In genomic region chr12:82805004-82805403, GRCh38 we compare ENCODE assay signal across 6 cellular contexts.
DNase-seq lines count a peak whose midpoint lies in the region; ATAC-seq, FAIRE-seq and TF ChIP-seq lines count a peak whose summit lies in the region.
"Not testable (repeated sequence)": the region's sequence is repeated elsewhere in the genome, so short reads cannot be mapped to it uniquely, and the experiment has no call there.

No MANE protein-coding gene starts in this region.

- peak overlapping the region; percentile 58 for H2AFZ ChIP-seq in keratinocyte (ENCODE audit: control insufficient read depth, low read length)

- not testable (repeated sequence) for H3K36me3 ChIP-seq in body of pancreas (replicated peaks in 1 of 2; ENCODE audit: insufficient read depth in 1 of 2, low read depth in 2 of 2); keratinocyte (ENCODE audit: control insufficient read depth in 2 of 2, extremely low read depth in 1 of 2, insufficient read depth in 2 of 2, low read length in 2 of 2); lower lobe of right lung; prostate gland

- H4K20me1 ChIP-seq in keratinocyte (ENCODE audit: control insufficient read depth, extremely low read depth, insufficient read depth, low read length): not testable (repeated sequence)

- H3K9me3 ChIP-seq in body of pancreas; keratinocyte (ENCODE audit: control insufficient read depth, low read depth, low read length); lower lobe of right lung; prostate gland: not testable (repeated sequence)

- H3K79me2 ChIP-seq in keratinocyte (ENCODE audit: control insufficient read depth, insufficient read depth, low read length): not testable (repeated sequence)

- H3K4me3 ChIP-seq in body of pancreas; keratinocyte (ENCODE audit: control insufficient read depth in 2 of 3, extremely low read depth in 1 of 3, insufficient read depth in 2 of 3, low read depth in 1 of 3, low read length in 3 of 3); lower lobe of right lung; prostate gland: not testable (repeated sequence)

- peak overlapping the region; percentile 54 for H3K4me2 ChIP-seq in keratinocyte (ENCODE audit: control insufficient read depth, extremely low read depth, insufficient read depth, low read depth, low read length)

- TF ChIP-seq POLR2A in body of pancreas (IDR thresholded peaks at IDR 0.05); prostate gland (IDR thresholded peaks at IDR 0.05): not testable (repeated sequence)

- ATAC-seq in body of pancreas: peak; percentile 30
- ATAC-seq in esophagus mucosa: peak; percentile 37
- ATAC-seq in lower lobe of right lung: peak in 1 of 2 donors; percentile 58

- DNase-seq in HT-29 (ENCODE audit: low spot score): peak; percentile 11
- DNase-seq in body of pancreas: peak in 1 of 4 donors; percentile 16
- DNase-seq in keratinocyte (ENCODE audit: low read depth, low spot score): peak; percentile 15
- DNase-seq in lower lobe of right lung: not testable (repeated sequence)
- DNase-seq in prostate gland (ENCODE audit: low spot score): peak; percentile 37

- H3K27me3 ChIP-seq in body of pancreas; keratinocyte (ENCODE audit: control insufficient read depth, extremely low read depth, insufficient read depth, low read length); lower lobe of right lung (ENCODE audit: low read depth); prostate gland (replicated peaks; ENCODE audit: insufficient read depth): not testable (repeated sequence)

- intact Hi-C loops in body of pancreas (cut with DNase I); lower lobe of right lung (cut with DNase I); prostate gland (cut with DNase I): not testable (repeated sequence)

- FAIRE-seq in keratinocyte (lab: Jason Lieb, UNC): peak; percentile 80

- 35 to 73% methylated on average over 2 of the region's 2 CpGs for WGBS in body of pancreas, 2 donors
- 32% methylated on average over 2 of the region's 2 CpGs for WGBS in prostate gland

- H3K9ac ChIP-seq in keratinocyte (ENCODE audit: control insufficient read depth, extremely low read depth, insufficient read depth, low read length): peak overlapping the region; percentile 41

- dilution Hi-C loops in keratinocyte (cut with MboI; ENCODE audit: extremely low pct_ligation_motif_present, low sequenced_read_pairs): not testable (repeated sequence)

- not testable (repeated sequence) for H3K9me1 ChIP-seq in keratinocyte (ENCODE audit: control insufficient read depth, extremely low read depth, insufficient read depth, low read length)

- H3K27ac ChIP-seq in body of pancreas: peak overlapping the region in 2 of 4 donors; percentile 53 to 68
- peak overlapping the region; percentile 63 for H3K27ac ChIP-seq in keratinocyte (ENCODE audit: control insufficient read depth, insufficient read depth, low read length)
- peak overlapping the region; percentile 1 for H3K27ac ChIP-seq in lower lobe of right lung
- H3K27ac ChIP-seq in prostate gland: peak overlapping the region; percentile 43 to 69

- TF ChIP-seq CTCF in body of pancreas (IDR thresholded peaks at IDR 0.05); keratinocyte (optimal IDR thresholded peaks at IDR 0.05 in 1 of 3, IDR thresholded peaks at IDR 0.05 in 1 of 3, conservative IDR thresholded peaks at IDR 0.05 in 1 of 3; ENCODE audit: extremely low read depth in 1 of 3, insufficient read depth in 2 of 3, low read length in 3 of 3); lower lobe of right lung (IDR thresholded peaks at IDR 0.05); prostate gland (IDR thresholded peaks at IDR 0.05): not testable (repeated sequence)

- peaks cover 24% of the 10 kb centered on the region for H3K4me1 ChIP-seq in body of pancreas
- peaks cover 18% of the 10 kb centered on the region for H3K4me1 ChIP-seq in keratinocyte (ENCODE audit: control insufficient read depth, extremely low read depth, insufficient read depth, low read length)
- not testable (repeated sequence) for H3K4me1 ChIP-seq in lower lobe of right lung; prostate gland (replicated peaks)
